Comparison of ENCODE assay signal across 8 cellular contexts in the genomic region with DNA sequence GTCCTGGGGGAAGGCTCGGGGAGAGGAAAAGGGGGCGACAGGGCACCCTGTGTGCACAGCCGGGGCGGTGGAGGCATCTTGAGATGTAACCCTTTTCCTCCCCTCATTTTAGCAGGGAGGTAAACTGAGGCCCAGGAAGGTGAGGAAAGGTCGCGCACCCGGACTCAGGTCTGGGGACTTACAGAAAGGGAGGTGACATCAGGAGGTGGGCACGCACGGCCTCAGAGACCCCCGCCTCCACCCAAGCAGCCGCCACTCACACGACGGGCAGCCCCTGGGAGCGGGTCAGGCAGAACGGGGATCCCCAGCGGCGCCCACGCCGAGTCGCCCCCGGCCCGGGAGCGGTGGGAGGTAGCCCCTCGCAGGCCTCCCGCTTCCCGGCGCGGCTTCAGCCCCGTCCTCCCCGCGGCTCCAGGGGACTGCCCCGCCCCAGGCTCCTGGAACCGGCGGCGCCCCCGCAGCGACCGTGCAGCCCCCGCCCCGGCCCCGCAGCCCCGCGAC. TPM values are rescaled to one million over a fixed set of nuclear protein-coding genes. Genes with fewer than 3 reads are reported as not detected.
DNase-seq lines count a peak whose midpoint lies in the region; ATAC-seq and TF ChIP-seq lines count a peak whose summit lies in the region.

No MANE protein-coding gene starts in this region.

- peaks cover 10 to 25% of the 10 kb centered on the region in 2 donors for H3K4me1 ChIP-seq in thoracic aorta (ENCODE audit: control insufficient read depth in 1 of 2, low read depth in 2 of 2)

- H3K4me3 ChIP-seq in thoracic aorta: peak overlapping the region; percentile 99

- no peaks in the 10 kb centered on the region for H3K36me3 Mint-ChIP-seq in activated naive CD8-positive, alpha-beta T cell treated with anti-CD3 and anti-CD28 coated beads for 36 hours

- H3K27ac ChIP-seq in thoracic aorta: peak overlapping the region; percentile 90 to 93

- TF ChIP-seq CTCF in thoracic aorta (IDR thresholded peaks at IDR 0.05): no peak

- H3K4me1 Mint-ChIP-seq in activated naive CD8-positive, alpha-beta T cell treated with anti-CD3 and anti-CD28 coated beads for 36 hours: peaks cover 13% of the 10 kb centered on the region

- ATAC-seq in GM19025 (IDR thresholded peaks at IDR 0.05; ENCODE audit: low read depth, unreplicated experiment) (peak; percentile 15), HG03097 (IDR thresholded peaks at IDR 0.05; ENCODE audit: low FRiP score, unreplicated experiment) (peak; percentile 4), thoracic aorta (ENCODE audit: insufficient number of reproducible peaks, low FRiP score, low read depth) (no peak)

- no peaks in the 10 kb centered on the region for H3K9me3 ChIP-seq in thoracic aorta

- H3K4me3 Mint-ChIP-seq in activated naive CD8-positive, alpha-beta T cell treated with anti-CD3 and anti-CD28 coated beads for 36 hours: peak overlapping the region; percentile 88

- peak overlapping the region; percentile 58 for H3K27ac Mint-ChIP-seq in activated naive CD8-positive, alpha-beta T cell treated with anti-CD3 and anti-CD28 coated beads for 36 hours

- no peak for DNase-seq in activated naive CD8-positive, alpha-beta T cell treated with anti-CD3 and anti-CD28 coated beads for 36 hours
- peak; percentile 46 for DNase-seq in left kidney (ENCODE audit: low read depth, low spot score)
- DNase-seq in thoracic aorta (ENCODE audit: low spot score): no peak
- DNase-seq in effector CD4-positive, alpha-beta T cell: no peak
- no peak for DNase-seq in stimulated activated CD4-positive, alpha-beta T cell treated with anti-CD3 and anti-CD28 coated beads, Interleukin-15, amount 100 ng/mL, for 24 hours
- no peak for DNase-seq in DMS153 (lab: John Stamatoyannopoulos, UW)

- H3K27me3 ChIP-seq in thoracic aorta (replicated peaks; ENCODE audit: insufficient read depth): no peaks in the 10 kb centered on the region

- H3K9me3 Mint-ChIP-seq in activated naive CD8-positive, alpha-beta T cell treated with anti-CD3 and anti-CD28 coated beads for 36 hours: no peaks in the 10 kb centered on the region

- H3K36me3 ChIP-seq in thoracic aorta: no peaks in the 10 kb centered on the region

- peaks cover 4% of the 10 kb centered on the region for H3K27me3 Mint-ChIP-seq in activated naive CD8-positive, alpha-beta T cell treated with anti-CD3 and anti-CD28 coated beads for 36 hours

RNA-seq across cellular contexts. Expression of gene PIP5K1C, which starts 0.5 kb away (rescaled TPM):
- total RNA-seq in activated naive CD8-positive, alpha-beta T cell treated with anti-CD3 and anti-CD28 coated beads for 36 hours: 10 to 100 TPM; 12.9 to 14.8 TPM
- 10 to 100 TPM; 82.6 to 84.5 TPM for total RNA-seq in thoracic aorta

RNA-seq across cellular contexts. Expression of gene TJP3, which starts 8.4 kb away (rescaled TPM):
- total RNA-seq in activated naive CD8-positive, alpha-beta T cell treated with anti-CD3 and anti-CD28 coated beads for 36 hours: under 1 TPM; 0.24 to 0.39 TPM
- total RNA-seq in thoracic aorta: 1 to 10 TPM in 1 of 2 donors, under 1 TPM in 1; 0.41 to 2.1 TPM

Comparison
In these comparisons a context has a peak if more than half of its experiments do, and no peak if none do; other contexts are left out.
1. RNA of gene PIP5K1C, which starts 0.5 kb away (total RNA-seq): 82.6 to 84.5 TPM in thoracic aorta; 12.9 to 14.8 TPM in activated naive CD8-positive, alpha-beta T cell treated with anti-CD3 and anti-CD28 coated beads for 36 hours; every median in the first group is over 4 times any median in the second.